Comparison of ENCODE assay signal across 1 cellular context in the genomic region with DNA sequence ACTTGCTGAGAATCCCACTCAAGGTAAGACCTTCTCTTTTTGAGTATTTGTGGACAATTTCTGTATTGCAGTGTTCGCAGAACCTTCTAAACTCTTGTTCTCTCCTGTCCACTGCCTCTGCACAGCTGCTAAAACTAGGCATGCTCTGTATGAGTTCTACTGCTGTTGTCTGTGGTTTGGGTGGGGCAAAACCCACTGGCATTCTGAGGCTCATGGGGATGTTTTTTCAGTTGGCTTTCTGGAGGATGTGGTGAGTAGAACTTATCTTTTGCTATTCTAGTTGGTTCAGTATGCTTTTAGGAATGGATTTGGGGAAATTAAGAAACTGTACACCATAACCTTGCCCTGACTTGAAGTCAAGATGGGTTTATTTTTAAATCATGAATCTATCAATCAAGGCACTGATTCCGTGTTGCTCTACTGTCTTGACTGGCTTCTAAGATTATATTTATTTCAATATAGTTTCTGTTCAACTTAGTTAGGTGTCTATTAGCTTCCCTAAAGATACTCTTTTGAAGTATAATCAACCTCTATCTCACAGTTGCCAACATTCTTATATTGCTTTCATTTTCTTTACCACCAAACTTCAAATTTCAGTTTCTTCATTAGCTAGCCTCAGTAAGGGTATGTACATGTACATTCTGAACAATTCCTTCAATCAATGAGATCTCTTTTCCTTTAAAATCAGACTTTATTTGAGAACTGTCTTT.
TF ChIP-seq lines count a peak whose summit lies in the region.

No MANE protein-coding gene starts in this region.

TF ChIP-seq in HepG2, 621 proteins besides CTCF, POLR2A, EP300 and RAD21 (continued from another document):
- TF ChIP-seq, protein P1, sequence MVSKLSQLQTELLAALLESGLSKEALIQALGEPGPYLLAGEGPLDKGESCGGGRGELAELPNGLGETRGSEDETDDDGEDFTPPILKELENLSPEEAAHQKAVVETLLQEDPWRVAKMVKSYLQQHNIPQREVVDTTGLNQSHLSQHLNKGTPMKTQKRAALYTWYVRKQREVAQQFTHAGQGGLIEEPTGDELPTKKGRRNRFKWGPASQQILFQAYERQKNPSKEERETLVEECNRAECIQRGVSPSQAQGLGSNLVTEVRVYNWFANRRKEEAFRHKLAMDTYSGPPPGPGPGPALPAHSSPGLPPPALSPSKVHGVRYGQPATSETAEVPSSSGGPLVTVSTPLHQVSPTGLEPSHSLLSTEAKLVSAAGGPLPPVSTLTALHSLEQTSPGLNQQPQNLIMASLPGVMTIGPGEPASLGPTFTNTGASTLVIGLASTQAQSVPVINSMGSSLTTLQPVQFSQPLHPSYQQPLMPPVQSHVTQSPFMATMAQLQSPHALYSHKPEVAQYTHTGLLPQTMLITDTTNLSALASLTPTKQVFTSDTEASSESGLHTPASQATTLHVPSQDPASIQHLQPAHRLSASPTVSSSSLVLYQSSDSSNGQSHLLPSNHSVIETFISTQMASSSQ (IDR thresholded peaks at IDR 0.05; ENCODE audit: low read depth), result no peak
- TF ChIP-seq, protein P1 (CRISPR knock-in tag; IDR thresholded peaks at IDR 0.05; ENCODE audit: borderline replicate concordance), result no peak
